ENCODE assay signal across 9 cellular contexts in the genomic region with DNA sequence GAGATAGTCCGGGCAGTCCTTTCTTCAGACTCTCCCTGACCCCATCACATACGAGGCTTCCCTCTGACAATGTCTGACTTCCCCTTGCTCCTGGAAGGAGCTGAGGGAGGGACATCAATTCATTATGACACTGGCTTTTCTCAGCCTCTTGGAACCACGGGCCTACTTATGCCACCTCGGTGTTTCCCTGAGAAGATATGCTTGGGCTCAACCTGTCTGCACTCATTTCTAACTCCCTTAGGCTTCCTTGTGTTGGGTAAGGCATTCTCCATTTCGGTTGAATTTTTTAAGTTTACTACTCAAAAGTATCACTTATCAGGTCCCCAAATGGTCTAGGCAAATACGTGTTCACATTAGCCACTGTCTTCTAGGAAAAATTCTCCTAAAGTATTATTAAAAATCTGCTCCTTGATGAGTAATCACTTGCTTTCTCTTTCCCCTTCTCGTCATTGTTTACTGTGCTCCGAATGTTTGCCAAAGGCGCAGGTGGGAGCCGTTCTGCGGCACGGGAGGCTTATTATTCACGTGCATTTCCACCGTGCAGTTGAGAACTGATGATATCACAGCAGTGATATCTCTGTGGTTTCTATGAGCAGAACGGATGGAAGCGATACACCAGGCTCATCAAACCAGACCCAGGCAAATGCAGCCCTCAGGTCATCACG. TPM values are rescaled to one million over a fixed set of nuclear protein-coding genes. Genes with fewer than 3 reads are reported as not detected.
DNase-seq lines count a peak whose midpoint lies in the region; ATAC-seq, FAIRE-seq and TF ChIP-seq lines count a peak whose summit lies in the region.
"Had no signal": no experiment of that assay in that cellular context is flagged by ENCODE, and none has a peak within 500 bp of the region (broad histone marks: within the 10 kb centered on the region; RNA-seq: fewer than 3 reads in every experiment).

No MANE protein-coding gene starts in this region.

- no peak overlapping the region for H3K27ac Mint-ChIP-seq in stimulated activated naive B cell treated with anti-CD40 and anti-IgM and Interleukin-4, amounts not matched to agents 10 μg/mL and 1 μg/mL and 100 μg/mL, for 72 hours

- H3K4me2 ChIP-seq in HepG2 (ENCODE audit: low read depth, low read length), result no peak overlapping the region

- TF ChIP-seq POLR2A in GM18505 (IDR thresholded peaks at IDR 0.05; ENCODE audit: borderline replicate concordance, extremely low read depth, insufficient read depth, insufficient read length), result no peak
- no peak for TF ChIP-seq POLR2A in HepG2 (IDR thresholded peaks at IDR 0.05; ENCODE audit: insufficient read depth in 1 of 2, low read depth in 2 of 2, low read length in 2 of 2)

- H3K4me3 Mint-ChIP-seq in stimulated activated naive B cell treated with anti-CD40 and anti-IgM and Interleukin-4, amounts not matched to agents 10 μg/mL and 1 μg/mL and 100 μg/mL, for 72 hours, result no peak overlapping the region

- no peaks in the 10 kb centered on the region for H3K79me2 ChIP-seq in HepG2 (ENCODE audit: insufficient read depth, low read length)

- TF ChIP-seq CTCF in RWPE2 (IDR thresholded peaks at IDR 0.05; ENCODE audit: poor library complexity, severe bottlenecking), result no peak
- no peak for TF ChIP-seq CTCF in HepG2 (CRISPR knock-in tag; IDR thresholded peaks at IDR 0.05)

- H3K4me1 ChIP-seq in RWPE2 (ENCODE audit: insufficient read depth, poor library complexity, severe bottlenecking), result peaks cover 10% of the 10 kb centered on the region
- H3K4me1 ChIP-seq in HepG2 (ENCODE audit: insufficient read depth, low read length), result peaks cover 8% of the 10 kb centered on the region; the same call in 1 of the 2 replicates
- H3K4me1 ChIP-seq: right lobe of liver had no signal

- TF ChIP-seq EP300 in HepG2 (IDR thresholded peaks at IDR 0.05; ENCODE audit: low read depth in 2 of 2, low read length in 2 of 2) (no peak), HepG2 (CRISPR knock-in tag; IDR thresholded peaks at IDR 0.05; ENCODE audit: borderline replicate concordance) (no peak)

- H3K27ac ChIP-seq in RWPE2 (ENCODE audit: poor library complexity, severe bottlenecking), result peak overlapping the region; percentile 15
- H3K27ac ChIP-seq in HepG2 (ENCODE audit: extremely low read length, insufficient read depth, low read length), result no peak overlapping the region
- H3K27ac ChIP-seq: right lobe of liver had no signal

- no peaks in the 10 kb centered on the region for H3K9me3 Mint-ChIP-seq in stimulated activated naive B cell treated with anti-CD40 and anti-IgM and Interleukin-4, amounts not matched to agents 10 μg/mL and 1 μg/mL and 100 μg/mL, for 72 hours

- H3K27me3 Mint-ChIP-seq in stimulated activated naive B cell treated with anti-CD40 and anti-IgM and Interleukin-4, amounts not matched to agents 10 μg/mL and 1 μg/mL and 100 μg/mL, for 72 hours, result peaks cover 4 to 23% of the 10 kb centered on the region in 2 donors

- TF ChIP-seq RAD21 in HepG2 (CRISPR knock-in tag; IDR thresholded peaks at IDR 0.05), result no peak

- DNase-seq in DMS79 treated with DMSO at 0.1 percent for 48 hours (lab: John Stamatoyannopoulos, UW), result peak; percentile 79
- peak; percentile 73 for DNase-seq in RWPE2 (ENCODE audit: low spot score)
- peak; percentile 66 for DNase-seq in activated gamma-delta T cell treated with Interleukin-2 at 50 U/mL for 16 hours
- peak; percentile 52 to 64 for DNase-seq in stimulated activated CD4-positive, alpha-beta T cell treated with anti-CD3 and anti-CD28 coated beads, Interleukin-1b, Interleukin-23, amount 100 ng/mL, for 4 hours (ENCODE audit: low read depth in 2 of 2)
- no peak for DNase-seq in stimulated activated naive B cell treated with anti-CD40 and anti-IgM and Interleukin-4, amounts not matched to agents 10 μg/mL and 1 μg/mL and 100 μg/mL, for 72 hours
- no peak for DNase-seq in HepG2 (ENCODE audit: low spot score)
- DNase-seq: right lobe of liver had no signal

- H4K20me1 ChIP-seq in HepG2 (ENCODE audit: insufficient read depth, low read length), result no peaks in the 10 kb centered on the region

- no peaks in the 10 kb centered on the region for H3K36me3 Mint-ChIP-seq in stimulated activated naive B cell treated with anti-CD40 and anti-IgM and Interleukin-4, amounts not matched to agents 10 μg/mL and 1 μg/mL and 100 μg/mL, for 72 hours

- POLR2A ChIA-PET in HepG2 (lab: Yijun Ruan, JAX), result no interaction called here

- CTCF ChIA-PET in HepG2 (lab: Yijun Ruan, JAX; ENCODE audit: low intra/inter-chr PET ratio, low total read pairs), result no interaction called here

- no peak overlapping the region for H2AFZ ChIP-seq in HepG2 (ENCODE audit: low read length)

- H3K4me3 ChIP-seq in RWPE2 (ENCODE audit: severe bottlenecking), result no peak overlapping the region
- H3K4me3 ChIP-seq in HepG2 (replicated peaks in 1 of 3; ENCODE audit: insufficient read depth in 1 of 3, low read depth in 2 of 3, low read length in 3 of 3), result no peak overlapping the region
- H3K4me3 ChIP-seq: right lobe of liver had no signal

- peaks cover 9 to 23% of the 10 kb centered on the region in 2 donors for H3K4me1 Mint-ChIP-seq in stimulated activated naive B cell treated with anti-CD40 and anti-IgM and Interleukin-4, amounts not matched to agents 10 μg/mL and 1 μg/mL and 100 μg/mL, for 72 hours

- no peak for FAIRE-seq in HepG2 (lab: Jason Lieb, UNC)

- ATAC-seq in RWPE2 (ENCODE audit: low read depth), result peak; percentile 90
- ATAC-seq in GM18505 (IDR thresholded peaks at IDR 0.05; ENCODE audit: unreplicated experiment), result no peak
- ATAC-seq in stimulated activated naive B cell treated with anti-CD40 and anti-IgM and Interleukin-4, amounts not matched to agents 10 μg/mL and 1 μg/mL and 100 μg/mL, for 72 hours (replicated peaks), result no peak
- no peak for ATAC-seq in HepG2
- no peak for ATAC-seq in HG03159 (IDR thresholded peaks at IDR 0.05; ENCODE audit: unreplicated experiment)

- BruUV-seq in HepG2 (replicated peaks; lab: Mats Ljungman, UMichigan), result no TSS peak

- in situ Hi-C loops in HepG2 (cut with HindIII; ENCODE audit: extremely low pct_ligation_motif_present, low pct_unique_long_range_greater_than_20kb), result no loop called here

- H3K9ac ChIP-seq in HepG2 (ENCODE audit: insufficient read depth, low read depth, low read length), result no peak overlapping the region

- H3K36me3 ChIP-seq in RWPE2 (ENCODE audit: low read depth), result no peaks in the 10 kb centered on the region
- no peaks in the 10 kb centered on the region for H3K36me3 ChIP-seq in HepG2 (replicated peaks in 1 of 2; ENCODE audit: control insufficient read depth in 1 of 2, insufficient read depth in 2 of 2, low read length in 2 of 2)
- H3K36me3 ChIP-seq: right lobe of liver had no signal

- H3K27me3 ChIP-seq in RWPE2 (ENCODE audit: insufficient read depth, poor library complexity, severe bottlenecking) (no peaks in the 10 kb centered on the region), HepG2 (ENCODE audit: control insufficient read depth in 1 of 2, insufficient read depth in 2 of 2, low read length in 2 of 2) (peaks cover 0 to 23% of the 10 kb centered on the region in 2 experiments; a peak in 2 of 5 replicates)
- H3K27me3 ChIP-seq: right lobe of liver had no signal

- H3K9me3 ChIP-seq in RWPE2 (ENCODE audit: severe bottlenecking), result no peaks in the 10 kb centered on the region
- no peaks in the 10 kb centered on the region for H3K9me3 ChIP-seq in HepG2 (ENCODE audit: low read length)
- H3K9me3 ChIP-seq: right lobe of liver had no signal

- intact Hi-C loops in HepG2 (cut with micrococcal nuclease; ENCODE audit: unreplicated experiment), result no loop called here

- WGBS in HepG2 (ENCODE audit: low lambda C conversion rate), result 72% methylated on average over 17 of the region's 17 CpGs

TF ChIP-seq in HepG2, 621 proteins besides CTCF, POLR2A, EP300 and RAD21 (continues in another document):
- no peak for TF ChIP-seq HOXA9 (CRISPR knock-in tag; IDR thresholded peaks at IDR 0.05; ENCODE audit: borderline replicate concordance)
- no peak for TF ChIP-seq KDM1A (CRISPR knock-in tag; IDR thresholded peaks at IDR 0.05)
- TF ChIP-seq ZNF563 (CRISPR knock-in tag; IDR thresholded peaks at IDR 0.05), result no peak
- TF ChIP-seq, protein P1, sequence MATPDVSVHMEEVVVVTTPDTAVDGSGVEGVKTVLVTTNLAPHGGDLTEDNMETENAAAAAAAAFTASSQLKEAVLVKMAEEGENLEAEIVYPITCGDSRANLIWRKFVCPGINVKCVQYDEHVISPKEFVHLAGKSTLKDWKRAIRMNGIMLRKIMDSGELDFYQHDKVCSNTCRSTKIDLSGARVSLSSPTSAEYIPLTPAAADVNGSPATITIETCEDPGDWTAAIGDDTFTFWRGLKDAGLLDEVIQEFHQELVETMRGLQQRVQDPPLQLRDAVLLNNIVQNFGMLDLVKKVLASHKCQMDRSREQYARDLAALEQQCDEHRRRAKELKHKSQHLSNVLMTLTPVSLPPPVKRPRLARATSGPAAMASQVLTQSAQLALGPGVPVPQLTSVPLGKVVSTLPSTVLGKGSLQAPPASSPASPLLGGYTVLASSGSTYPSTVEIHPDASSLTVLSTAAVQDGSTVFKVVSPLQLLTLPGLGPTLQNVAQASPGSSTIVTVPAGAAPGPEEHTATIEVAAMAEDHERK (CRISPR knock-in tag; IDR thresholded peaks at IDR 0.05; ENCODE audit: low read depth), result no peak

RNA-seq across cellular contexts. Expression of a gene that starts 33.1 kb away (rescaled TPM):
- total RNA-seq in HepG2 (2016; rRNA removed; fragmentation: Illumina TruSeq; extraction: Trizol), result 0.15 and 0.21 TPM in 2 replicates
- not detected in 2 replicates for total RNA-seq in HepG2 (2016; cell fraction: cytosol; rRNA removed; fragmentation: Illumina TruSeq; extraction: Trizol; ENCODE audit: low read depth)
- 0.12 and 0.15 TPM in 2 replicates for total RNA-seq in HepG2 (2016; cell fraction: insoluble cytoplasmic fraction; rRNA removed; fragmentation: Illumina TruSeq; extraction: Trizol)
- 0.14 and 0.15 TPM in 2 replicates for total RNA-seq in HepG2 (2016; cell fraction: membrane; rRNA removed; fragmentation: Illumina TruSeq; extraction: Trizol)
- 0.16 and 0.25 TPM in 2 replicates for total RNA-seq in HepG2 (2016; cell fraction: nucleus; rRNA removed; fragmentation: Illumina TruSeq; extraction: Trizol)
- polyA plus RNA-seq in HepG2 (2011; rRNA removed), result 0.07 and 0.08 TPM in 2 replicates
- 0.05 and 0.09 TPM in 2 replicates for polyA plus RNA-seq in HepG2 (2011; cell fraction: cytosol; rRNA removed)
- polyA plus RNA-seq in HepG2 (2011; cell fraction: nucleus; rRNA removed), result 0.06 and 0.14 TPM in 2 replicates
- polyA plus RNA-seq in HepG2 (2012), result 0.05 TPM in 1 of 2 replicates, not detected in the other
- polyA plus RNA-seq in HepG2 (2016; cell fraction: cytosol; fragmentation: Illumina TruSeq; extraction: Trizol; ENCODE audit: low read depth), result 0.03 and 0.06 TPM in 2 replicates
- polyA plus RNA-seq in HepG2 (2016; cell fraction: insoluble cytoplasmic fraction; fragmentation: Illumina TruSeq; extraction: Trizol; ENCODE audit: low read depth), result 0.19 and 0.28 TPM in 2 replicates
- polyA plus RNA-seq in HepG2 (2016; cell fraction: membrane; fragmentation: Illumina TruSeq; extraction: Trizol; ENCODE audit: low read depth), result 0.09 and 0.15 TPM in 2 replicates
- 0.21 and 0.36 TPM in 2 replicates for polyA plus RNA-seq in HepG2 (2016; cell fraction: nucleus; fragmentation: Illumina TruSeq; extraction: Trizol; ENCODE audit: insufficient read depth, low read depth)
- polyA minus RNA-seq in HepG2 (2011; rRNA and poly(A)+ RNA removed; ENCODE audit: low replicate concordance), result not detected in 2 replicates
- polyA minus RNA-seq in HepG2 (2011; cell fraction: cytosol; rRNA and poly(A)+ RNA removed), result not detected in 2 replicates
- not detected in 2 replicates for polyA minus RNA-seq in HepG2 (2011; cell fraction: nucleus; rRNA and poly(A)+ RNA removed)

Comparison
In these comparisons a context has a peak if more than half of its experiments do, and no peak if none do; other contexts are left out.
1. DNase-seq: peak in DMS79 treated with DMSO at 0.1 percent for 48 hours (single experiment), RWPE2 (single experiment), activated gamma-delta T cell treated with Interleukin-2 at 50 U/mL for 16 hours (single experiment) and stimulated activated CD4-positive, alpha-beta T cell treated with anti-CD3 and anti-CD28 coated beads, Interleukin-1b, Interleukin-23, amount 100 ng/mL, for 4 hours (2 of 2); none in stimulated activated naive B cell treated with anti-CD40 and anti-IgM and Interleukin-4, amounts not matched to agents 10 μg/mL and 1 μg/mL and 100 μg/mL, for 72 hours (single experiment) and HepG2 (single experiment).